ENCODE assay signal across 10 cellular contexts in genomic region chr2:229445013-229445412, GRCh38.
A peak's percentile ranks its signal among the peaks of the same experiment; 100 is the strongest.
DNase-seq lines count a peak whose midpoint lies in the region; FAIRE-seq and TF ChIP-seq lines count a peak whose summit lies in the region.
"Had no signal": no experiment of that assay in that cellular context is flagged by ENCODE, and none has a peak within 500 bp of the region (broad histone marks: within the 10 kb centered on the region; RNA-seq: fewer than 3 reads in every experiment).

No MANE protein-coding gene starts in this region.

- TF ChIP-seq CTCF in endothelial cell of umbilical vein (IDR thresholded peaks at IDR 0.05; ENCODE audit: extremely low read depth in 1 of 2, insufficient read depth in 1 of 2, low read depth in 1 of 2, low read length in 2 of 2), result no peak

- no peak overlapping the region for H3K4me3 ChIP-seq in endothelial cell of umbilical vein (replicated peaks in 1 of 3; ENCODE audit: insufficient read depth in 1 of 3, low read depth in 1 of 3, low read length in 3 of 3)

- CTCF ChIA-PET in endothelial cell of umbilical vein (lab: Charles Lee), result interaction anchor here (0.7 to 3.9 kb wide), 8 partner anchors 8 to 1787 kb away, joined by 3 to 33 read pairs (median 8); no protein-coding TSS in a partner anchor

- H3K9ac ChIP-seq in endothelial cell of umbilical vein (replicated peaks; ENCODE audit: extremely low read depth, insufficient read depth, low read length), result peak overlapping the region; percentile 27

- no peaks in the 10 kb centered on the region for H3K9me3 ChIP-seq in endothelial cell of umbilical vein (replicated peaks; ENCODE audit: control insufficient read depth, insufficient read depth, low read length)
- H3K9me3 ChIP-seq: BE2C had no signal

- no peaks in the 10 kb centered on the region for H4K20me1 ChIP-seq in endothelial cell of umbilical vein (replicated peaks; ENCODE audit: control insufficient read depth, extremely low read depth, insufficient read depth, low read length)

- H3K36me3 ChIP-seq in endothelial cell of umbilical vein (ENCODE audit: control insufficient read depth in 2 of 2, extremely low read depth in 1 of 2, insufficient read depth in 2 of 2, low read length in 2 of 2), result no peaks in the 10 kb centered on the region
- H3K36me3 ChIP-seq: BE2C had no signal

- FAIRE-seq in endothelial cell of umbilical vein (lab: Jason Lieb, UNC) (peak; percentile 91), GM19239 (lab: Jason Lieb, UNC) (no peak)

- H3K9me1 ChIP-seq in endothelial cell of umbilical vein (replicated peaks; ENCODE audit: control insufficient read depth, extremely low read depth, insufficient read depth, low read length), result no peaks in the 10 kb centered on the region

- no peak for TF ChIP-seq POLR2A in endothelial cell of umbilical vein (IDR thresholded peaks at IDR 0.05; ENCODE audit: low read depth, low read length)

- peak overlapping the region; percentile 56 for H3K27ac ChIP-seq in endothelial cell of umbilical vein (ENCODE audit: insufficient read depth, low read depth, low read length)

- peaks cover 8% of the 10 kb centered on the region for H3K4me1 ChIP-seq in endothelial cell of umbilical vein (ENCODE audit: control insufficient read depth, extremely low read depth, insufficient read depth, low read length)
- H3K4me1 ChIP-seq: BE2C had no signal

- BruUV-seq in endothelial cell of umbilical vein (replicated peaks; lab: Mats Ljungman, UMichigan), result no TSS peak

- DNase-seq in A172 (ENCODE audit: low spot score) (peak; percentile 94), NCI-H226 (peak; percentile 91), endothelial cell of umbilical vein (ENCODE audit: low read depth, low spot score) (peak; percentile 87), myocyte (ENCODE audit: low read depth) (peak; percentile 90), SHP77 treated with DMSO at 0.1 percent for 48 hours (lab: John Stamatoyannopoulos, UW) (no peak), NCI-H2196 treated with DMSO at 0.1 percent for 48 hours (lab: John Stamatoyannopoulos, UW; ENCODE audit: unreplicated experiment) (no peak), GM19239 (ENCODE audit: insufficient read length, low spot score) (no peak), OCI-M2 (lab: John Stamatoyannopoulos, UW; ENCODE audit: unreplicated experiment) (no peak)
- DNase-seq: activated CD4-positive, alpha-beta T cell treated with anti-CD3 and anti-CD28 coated beads for 48 hours; BE2C had no signal

- H2AFZ ChIP-seq in endothelial cell of umbilical vein (ENCODE audit: low read depth, low read length), result peak overlapping the region; percentile 63

- intact Hi-C loops in endothelial cell of umbilical vein (cut with micrococcal nuclease), result loop anchor here (1.0 to 10.0 kb wide), 2 partner anchors 10 to 1630 kb away; partner anchors contain the start of gene CCL20

- H3K27me3 ChIP-seq in endothelial cell of umbilical vein (ENCODE audit: control insufficient read depth in 2 of 2, insufficient read depth in 2 of 2, low read length in 2 of 2), result peaks cover 0 to 2% of the 10 kb centered on the region in 2 experiments
- H3K27me3 ChIP-seq: BE2C had no signal

- H3K79me2 ChIP-seq in endothelial cell of umbilical vein (ENCODE audit: control insufficient read depth, insufficient read depth, low read length), result no peaks in the 10 kb centered on the region

- dilution Hi-C loops in endothelial cell of umbilical vein (cut with MboI; ENCODE audit: extremely low pct_ligation_motif_present, low sequenced_read_pairs), result no loop called here

- H3K4me2 ChIP-seq in endothelial cell of umbilical vein (ENCODE audit: insufficient read depth, low read length), result peak overlapping the region; percentile 23

- POLR2A ChIA-PET in endothelial cell of umbilical vein (lab: Charles Lee), result no interaction called here

TF ChIP-seq in endothelial cell of umbilical vein, 7 proteins besides CTCF, POLR2A, EP300 and RAD21:
- no peak for TF ChIP-seq EZH2 (IDR thresholded peaks at IDR 0.05; ENCODE audit: borderline replicate concordance, low read depth, low read length, severe bottlenecking)
- TF ChIP-seq FOS (IDR thresholded peaks at IDR 0.05; ENCODE audit: borderline replicate concordance, insufficient read depth, low read length), result peak; percentile 83
- peak; percentile 59 for TF ChIP-seq MYC (IDR thresholded peaks at IDR 0.05; ENCODE audit: low read depth, low read length)
- no peak for TF ChIP-seq MAX (IDR thresholded peaks at IDR 0.05; ENCODE audit: insufficient read depth, insufficient read length)
- TF ChIP-seq GATA2 (IDR thresholded peaks at IDR 0.05; ENCODE audit: insufficient read depth, insufficient read length, low read depth, low read length), result no peak
- peak; percentile 19 for TF ChIP-seq POLR2AphosphoS5 (IDR thresholded peaks at IDR 0.05; ENCODE audit: insufficient read depth, low read depth, low read length)
- peak; percentile 78 for TF ChIP-seq JUN (IDR thresholded peaks at IDR 0.05; ENCODE audit: borderline replicate concordance, insufficient read depth, insufficient read length, low read depth)

Comparison
In these comparisons a context has a peak if more than half of its experiments do, and no peak if none do; other contexts are left out.
1. DNase-seq: peak in A172 (single experiment), NCI-H226 (single experiment), endothelial cell of umbilical vein (single experiment) and myocyte (single experiment); none in SHP77 treated with DMSO at 0.1 percent for 48 hours (single experiment), NCI-H2196 treated with DMSO at 0.1 percent for 48 hours (single experiment), GM19239 (single experiment) and OCI-M2 (single experiment).